Comparison of ENCODE assay signal across 7 cellular contexts in genomic region chr2:675982-676646, GRCh38. TPM values are rescaled to one million over a fixed set of nuclear protein-coding genes. Genes with fewer than 3 reads are reported as not detected.
DNase-seq lines count a peak whose midpoint lies in the region; ATAC-seq and TF ChIP-seq lines count a peak whose summit lies in the region.

No MANE protein-coding gene starts in this region.

- H3K4me3 Mint-ChIP-seq in T-cell, result peak overlapping the region; percentile 87 to 95 (median 89)

- peak overlapping the region; percentile 74 to 91 for H3K27ac Mint-ChIP-seq in T-cell

- H3K9me3 ChIP-seq in GM23248 (ENCODE audit: low read depth) (no peaks in the 10 kb centered on the region), subcutaneous abdominal adipose tissue (ENCODE audit: control insufficient read depth in 5 of 5, low read length in 5 of 5) (no peaks in the 10 kb centered on the region)

- no peaks in the 10 kb centered on the region for H3K9me3 Mint-ChIP-seq in T-cell

- H3K27me3 ChIP-seq in GM23248 (replicated peaks; ENCODE audit: insufficient read depth) (no peaks in the 10 kb centered on the region), subcutaneous abdominal adipose tissue (ENCODE audit: control insufficient read depth in 5 of 5, insufficient read depth in 4 of 5, low read length in 5 of 5) (no peaks in the 10 kb centered on the region)

- TF ChIP-seq CTCF in GM12864 (IDR thresholded peaks at IDR 0.05; ENCODE audit: low read depth, low read length, missing control alignments), result peak; percentile 37

- no peak for TF ChIP-seq EP300 in Ishikawa (IDR thresholded peaks at IDR 0.05; ENCODE audit: borderline replicate concordance)

- H3K9ac ChIP-seq in GM23248, result peak overlapping the region; percentile 76
- peak overlapping the region in 2 of 5 donors; percentile 55 to 57 for H3K9ac ChIP-seq in subcutaneous abdominal adipose tissue (ENCODE audit: low read length in 5 of 5)

- WGBS in GM23248 (ENCODE audit: low coverage in 1 of 2, low lambda C conversion rate in 2 of 2, missing lambda C conversion rate in 2 of 2), 2 experiments, result 4% methylated on average over 18 to 20 of the region's 21 CpGs

- H3K4me1 ChIP-seq in GM23248 (ENCODE audit: insufficient read depth) (peaks cover 21% of the 10 kb centered on the region), subcutaneous abdominal adipose tissue (ENCODE audit: control insufficient read depth in 5 of 5, insufficient read depth in 5 of 5, low read length in 5 of 5) (peaks cover 5 to 35% (median 20%) of the 10 kb centered on the region in 5 donors)

- POLR2A ChIA-PET in T-cell (lab: Charles Lee), result no interaction called here

- H3K36me3 Mint-ChIP-seq in T-cell, result peaks cover 11% of the 10 kb centered on the region

- H4K20me1 ChIP-seq in GM23248 (ENCODE audit: insufficient read depth), result no peaks in the 10 kb centered on the region

- peak; percentile 4 to 38 (median 15) for ATAC-seq in T-cell (replicated peaks in 1 of 4)

- peak overlapping the region; percentile 82 for H3K4me3 ChIP-seq in GM12864 (ENCODE audit: low read depth, low read length)
- peak overlapping the region; percentile 72 for H3K4me3 ChIP-seq in GM23248
- H3K4me3 ChIP-seq in subcutaneous abdominal adipose tissue (ENCODE audit: low read depth in 1 of 5, low read length in 5 of 5), result peak overlapping the region; percentile 62 to 84 (median 78)

- DNase-seq in GM12864 (ENCODE audit: low read depth), result no peak
- peak; percentile 96 for DNase-seq in GM23248
- peak in 21 of 34 experiments; percentile 9 to 68 (median 41) for DNase-seq in T-cell
- peak; percentile 79 for DNase-seq in ecto neural progenitor cell (ENCODE audit: low spot score)
- peak; percentile 46 for DNase-seq in medulla oblongata (ENCODE audit: extremely low spot score)

- H3K4me1 Mint-ChIP-seq in T-cell, result peaks cover 38 to 46% (median 41%) of the 10 kb centered on the region in 3 donors

- CTCF ChIA-PET in T-cell (lab: Charles Lee), result interaction anchor here in 1 of 2 donors (0.6 kb wide), 1 partner anchor 843 kb away, joined by 3 read pairs; no protein-coding TSS in a partner anchor

- peak overlapping the region; percentile 73 for H3K27ac ChIP-seq in GM23248
- peak overlapping the region; percentile 85 for H3K27ac ChIP-seq in subcutaneous abdominal adipose tissue (ENCODE audit: low read depth, low read length)

- no peaks in the 10 kb centered on the region for H3K9me2 ChIP-seq in GM23248 (ENCODE audit: insufficient read depth)

- no peaks in the 10 kb centered on the region for H3K36me3 ChIP-seq in GM23248 (ENCODE audit: low read depth)
- peaks cover 0 to 38% (median 18%) of the 10 kb centered on the region in 5 donors for H3K36me3 ChIP-seq in subcutaneous abdominal adipose tissue (ENCODE audit: control insufficient read depth in 5 of 5, insufficient read depth in 5 of 5, low read length in 5 of 5)

- peak overlapping the region; percentile 14 for H2AFZ ChIP-seq in GM23248

- peaks cover 24% of the 10 kb centered on the region for H3K79me2 ChIP-seq in GM23248 (ENCODE audit: insufficient read depth)

- peak overlapping the region; percentile 61 for H3K4me2 ChIP-seq in GM23248 (ENCODE audit: unreplicated experiment)

- in situ Hi-C loops in GM23248 (cut with MboI), result loop anchor here (25.0 kb wide), 1 partner anchor 861 kb away; no protein-coding TSS in a partner anchor

- H3K27me3 Mint-ChIP-seq in T-cell, result no peaks in the 10 kb centered on the region

- no peak for TF ChIP-seq RAD21 in Ishikawa (IDR thresholded peaks at IDR 0.05; ENCODE audit: low read depth)

- peaks cover 25% of the 10 kb centered on the region for H3F3A ChIP-seq in GM23248 (ENCODE audit: insufficient read depth)

TF ChIP-seq in Ishikawa, 13 proteins besides CTCF, POLR2A, EP300 and RAD21:
- TF ChIP-seq, protein P1, sequence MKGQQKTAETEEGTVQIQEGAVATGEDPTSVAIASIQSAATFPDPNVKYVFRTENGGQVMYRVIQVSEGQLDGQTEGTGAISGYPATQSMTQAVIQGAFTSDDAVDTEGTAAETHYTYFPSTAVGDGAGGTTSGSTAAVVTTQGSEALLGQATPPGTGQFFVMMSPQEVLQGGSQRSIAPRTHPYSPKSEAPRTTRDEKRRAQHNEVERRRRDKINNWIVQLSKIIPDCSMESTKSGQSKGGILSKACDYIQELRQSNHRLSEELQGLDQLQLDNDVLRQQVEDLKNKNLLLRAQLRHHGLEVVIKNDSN (IDR thresholded peaks at IDR 0.05), result no peak
- TF ChIP-seq EGR1 (IDR thresholded peaks at IDR 0.05), result no peak
- peak; percentile 37; the same call in 1 of the 2 replicates for TF ChIP-seq TAF1 (IDR thresholded peaks at IDR 0.05; ENCODE audit: low read depth)

RNA-seq across cellular contexts. Expression of gene TMEM18, which starts 1.1 kb away (rescaled TPM):
- 9.9 and 16.2 TPM in 2 replicates for total RNA-seq in GM23248 (2014; rRNA removed; shearing (Covaris generic))
- 37.7 and 40.0 TPM in 2 replicates for polyA plus RNA-seq in GM23248 (2016; fragmentation: Nextera tagmentation; extraction: Ambion mirVana)
- 10 to 100 TPM; 22.8 to 29.8 (median 28.8) TPM for total RNA-seq in T-cell
